Comparison of ENCODE assay signal across 8 cellular contexts in the genomic region with DNA sequence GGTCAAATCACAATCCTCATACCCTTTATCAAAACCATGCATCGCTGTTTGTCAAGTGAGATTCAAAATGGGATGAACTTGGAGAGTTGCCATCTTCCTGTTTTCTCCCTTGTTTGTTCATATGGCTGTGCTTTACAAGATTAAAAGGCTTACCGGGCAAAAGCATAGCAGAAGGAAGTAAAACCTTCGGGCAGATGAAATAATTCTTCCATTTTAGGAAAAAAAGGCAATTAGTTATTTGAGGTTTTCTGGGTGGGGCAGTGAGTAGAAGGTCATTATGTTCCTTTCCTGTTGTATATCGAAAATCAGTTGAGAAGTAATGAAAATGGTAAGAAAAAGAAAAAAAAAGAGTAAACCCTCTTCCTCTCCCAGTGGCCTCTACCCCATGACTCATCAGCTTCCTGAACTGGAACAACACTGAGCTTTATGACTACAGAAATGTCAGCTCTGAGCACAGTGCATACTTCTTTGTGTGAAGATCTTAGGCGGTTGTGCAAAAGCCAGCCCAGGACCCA.
DNase-seq lines count a peak whose midpoint lies in the region; ATAC-seq, FAIRE-seq and TF ChIP-seq lines count a peak whose summit lies in the region.

No MANE protein-coding gene starts in this region.

- WGBS in body of pancreas, 2 donors: 32 to 47% methylated on average over 5 of the region's 5 CpGs
- 25% methylated on average over 5 of the region's 5 CpGs for WGBS in right lobe of liver (ENCODE audit: insufficient coverage, low coverage, low lambda C conversion rate, missing lambda C conversion rate)

- in situ Hi-C loops in GM13977 (cut with MboI; ENCODE audit: low pct_unique_long_range_greater_than_20kb, low sequenced_read_pairs, unreplicated experiment): no loop called here

- H3K4me1 ChIP-seq in body of pancreas (no peaks in the 10 kb centered on the region), right lobe of liver (no peaks in the 10 kb centered on the region)

- no peak for TF ChIP-seq POLR2A in body of pancreas (IDR thresholded peaks at IDR 0.05)
- TF ChIP-seq POLR2A in right lobe of liver (IDR thresholded peaks at IDR 0.05): no peak

- H3K27me3 ChIP-seq in body of pancreas (no peaks in the 10 kb centered on the region), right lobe of liver (no peaks in the 10 kb centered on the region)

- FAIRE-seq in GM19239 (lab: Jason Lieb, UNC): no peak

- H3K9me3 ChIP-seq in body of pancreas (no peaks in the 10 kb centered on the region), right lobe of liver (no peaks in the 10 kb centered on the region)

- intact Hi-C loops in body of pancreas (cut with DNase I) (no loop called here), right lobe of liver (cut with DNase I) (no loop called here)

- ATAC-seq in body of pancreas (peak; percentile 47), right lobe of liver (peak; percentile 62 to 91 (median 82)), HG02623 (IDR thresholded peaks at IDR 0.05; ENCODE audit: unreplicated experiment) (no peak), HG02588 (IDR thresholded peaks at IDR 0.05; ENCODE audit: unreplicated experiment) (no peak)

- CTCF ChIA-PET in AG04449 (lab: Yijun Ruan, JAX): no interaction called here

- TF ChIP-seq CTCF in AG04449 (IDR thresholded peaks at IDR 0.05; ENCODE audit: insufficient read depth, low read length, missing control alignments): no peak
- TF ChIP-seq CTCF in LNCaP clone FGC (IDR thresholded peaks at IDR 0.05; ENCODE audit: control insufficient read depth, extremely low read depth, insufficient read depth): no peak
- no peak for TF ChIP-seq CTCF in body of pancreas (IDR thresholded peaks at IDR 0.05)
- no peak for TF ChIP-seq CTCF in right lobe of liver (IDR thresholded peaks at IDR 0.05)
- TF ChIP-seq CTCF in GM13977 (IDR thresholded peaks at IDR 0.05; ENCODE audit: extremely low read depth, insufficient read depth, missing control alignments): no peak

- H3K36me3 ChIP-seq in body of pancreas (replicated peaks in 1 of 2; ENCODE audit: insufficient read depth in 1 of 2, low read depth in 2 of 2) (no peaks in the 10 kb centered on the region), right lobe of liver (no peaks in the 10 kb centered on the region)

- DNase-seq in AG04449 (ENCODE audit: low read depth, low spot score) (peak; percentile 63), LNCaP clone FGC (ENCODE audit: low read depth) (peak; percentile 73), body of pancreas (no peak), right lobe of liver (no peak), GM19239 (ENCODE audit: insufficient read length, low spot score) (no peak), GM13977 (ENCODE audit: low spot score) (no peak)

- H3K4me3 ChIP-seq in AG04449 (ENCODE audit: low read depth, low read length) (peak overlapping the region; percentile 18), LNCaP clone FGC (ENCODE audit: low read depth, low read length) (no peak overlapping the region), body of pancreas (no peak overlapping the region), right lobe of liver (no peak overlapping the region)

- POLR2A ChIA-PET in AG04449 (lab: Yijun Ruan, JAX): no interaction called here

- no peak overlapping the region for H3K27ac ChIP-seq in body of pancreas
- H3K27ac ChIP-seq in right lobe of liver: no peak overlapping the region

Comparison
In these comparisons a context has a peak if more than half of its experiments do, and no peak if none do; other contexts are left out.
1. DNase-seq: peak in AG04449 (single experiment) and LNCaP clone FGC (single experiment); none in body of pancreas (0 of 4), right lobe of liver (0 of 3), GM19239 (single experiment) and GM13977 (single experiment).
2. ATAC-seq: peak in body of pancreas (single experiment) and right lobe of liver (4 of 4); none in HG02623 (single experiment) and HG02588 (single experiment).